Comparison of ENCODE assay signal across 14 cellular contexts in the genomic region with DNA sequence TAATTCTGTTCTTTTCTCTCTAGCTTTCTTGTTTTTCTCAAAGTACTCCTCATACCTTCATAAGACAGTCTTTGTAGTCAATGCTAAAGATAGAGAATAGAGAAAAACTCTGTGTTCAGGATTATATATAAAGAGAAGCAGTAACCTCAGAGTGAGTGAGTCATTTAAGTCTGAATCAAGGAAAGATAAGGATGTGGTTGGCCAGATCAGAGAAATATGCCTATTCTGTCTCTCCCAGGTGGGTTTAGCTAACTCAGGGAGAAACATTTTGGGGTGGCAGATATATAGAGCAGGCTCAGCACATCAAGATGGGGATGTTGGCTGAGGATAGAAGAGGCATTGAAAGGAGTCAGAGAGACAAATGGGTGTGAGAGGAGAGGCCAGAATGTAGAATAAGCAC. TPM values are rescaled to one million over a fixed set of nuclear protein-coding genes. Genes with fewer than 3 reads are reported as not detected.
DNase-seq lines count a peak whose midpoint lies in the region; ATAC-seq and TF ChIP-seq lines count a peak whose summit lies in the region.
"Had no signal": no experiment of that assay in that cellular context is flagged by ENCODE, and none has a peak within 500 bp of the region (broad histone marks: within the 10 kb centered on the region; RNA-seq: fewer than 3 reads in every experiment).

No MANE protein-coding gene starts in this region.

- no peak overlapping the region for H3K4me2 ChIP-seq in mesendoderm (ENCODE audit: low read length)

- H2BK120ac ChIP-seq in mesendoderm (ENCODE audit: low read depth, low read length), result no peak overlapping the region

- intact Hi-C loops in activated CD8-positive, alpha-beta T cell treated with anti-CD3 and anti-CD28 coated beads for 36 hours (cut with micrococcal nuclease), result no loop called here
- intact Hi-C loops in psoas muscle (cut with DNase I), result no loop called here

- H3K4me1 ChIP-seq in mesendoderm (ENCODE audit: control insufficient read depth, low read depth, low read length), result no peaks in the 10 kb centered on the region
- H3K4me1 ChIP-seq in psoas muscle, result no peaks in the 10 kb centered on the region
- H3K4me1 ChIP-seq: BE2C, breast epithelium had no signal

- no peaks in the 10 kb centered on the region for H3K27me3 Mint-ChIP-seq in activated CD8-positive, alpha-beta T cell treated with anti-CD3 and anti-CD28 coated beads for 36 hours
- H3K27me3 Mint-ChIP-seq: activated B cell treated with CpG ODN at 0.5 μM for 24 hours, naive B cell had no signal

- no peaks in the 10 kb centered on the region for H3K9me3 Mint-ChIP-seq in activated CD8-positive, alpha-beta T cell treated with anti-CD3 and anti-CD28 coated beads for 36 hours
- H3K9me3 Mint-ChIP-seq: activated B cell treated with CpG ODN at 0.5 μM for 24 hours, naive B cell had no signal

- in situ Hi-C loops in ACHN (cut with HindIII; ENCODE audit: low pct_ligation_motif_present, low pct_unique_long_range_greater_than_20kb, low sequenced_read_pairs), result no loop called here

- no peak overlapping the region for H2BK15ac ChIP-seq in mesendoderm (replicated peaks; ENCODE audit: low read depth)

- H3K23ac ChIP-seq in mesendoderm (ENCODE audit: low read length), result no peak overlapping the region

- no peaks in the 10 kb centered on the region for H3K9me3 ChIP-seq in psoas muscle
- H3K9me3 ChIP-seq: BE2C, breast epithelium had no signal

- H3K79me2 ChIP-seq in mesendoderm (ENCODE audit: control insufficient read depth, insufficient read depth, low read length), result peaks cover 5% of the 10 kb centered on the region

- H3K56ac ChIP-seq in mesendoderm (ENCODE audit: low read length), result no peak overlapping the region

- DNase-seq in ACHN (peak; percentile 19), Kasumi-1 (lab: John Stamatoyannopoulos, UW) (no peak), GM20000 (ENCODE audit: low spot score) (no peak), mesendoderm (no peak), psoas muscle (no peak)
- DNase-seq in activated CD8-positive, alpha-beta T cell treated with anti-CD3 and anti-CD28 coated beads for 36 hours, result no peak
- DNase-seq: activated B cell treated with CpG ODN at 0.5 μM for 24 hours, BE2C, head of caudate nucleus, KBM-7, naive B cell had no signal

- H3K4me3 Mint-ChIP-seq in activated CD8-positive, alpha-beta T cell treated with anti-CD3 and anti-CD28 coated beads for 36 hours, result no peak overlapping the region
- H3K4me3 Mint-ChIP-seq: activated B cell treated with CpG ODN at 0.5 μM for 24 hours, naive B cell had no signal

- H3K27me3 ChIP-seq in mesendoderm (ENCODE audit: insufficient read depth, low read length, poor library complexity) (no peaks in the 10 kb centered on the region), psoas muscle (ENCODE audit: insufficient read depth in 3 of 3, low read length in 2 of 3) (no peaks in the 10 kb centered on the region)
- H3K27me3 ChIP-seq: BE2C, breast epithelium had no signal

- H2BK5ac ChIP-seq in mesendoderm (ENCODE audit: low read length), result no peak overlapping the region

- peak; percentile 80 for ATAC-seq in GM19395 (IDR thresholded peaks at IDR 0.05; ENCODE audit: unreplicated experiment)
- peak; percentile 85 for ATAC-seq in HG03064 (IDR thresholded peaks at IDR 0.05; ENCODE audit: low read depth, unreplicated experiment)
- ATAC-seq in activated CD8-positive, alpha-beta T cell treated with anti-CD3 and anti-CD28 coated beads for 36 hours, result peak; percentile 69
- no peak for ATAC-seq in psoas muscle

- CTCF ChIA-PET in activated CD8-positive, alpha-beta T cell treated with anti-CD3 and anti-CD28 coated beads for 36 hours (lab: Charles Lee), result interaction anchor here (1.1 kb wide), 1 partner anchor 14 kb away, joined by 3 read pairs; no protein-coding TSS in a partner anchor

- H2AK5ac ChIP-seq in mesendoderm (ENCODE audit: low read length), result no peak overlapping the region

- H4K5ac ChIP-seq in mesendoderm (ENCODE audit: low read length), result no peak overlapping the region

- H3K36me3 ChIP-seq in mesendoderm (ENCODE audit: control insufficient read depth, insufficient read depth, low read length) (peaks cover 2% of the 10 kb centered on the region), psoas muscle (ENCODE audit: insufficient read depth in 1 of 2, low read depth in 1 of 2) (peaks cover 4 to 29% of the 10 kb centered on the region in 2 donors)
- H3K36me3 ChIP-seq: breast epithelium had no signal

- H3K4me3 ChIP-seq in mesendoderm (ENCODE audit: low read length), result no peak overlapping the region
- no peak overlapping the region for H3K4me3 ChIP-seq in psoas muscle
- H3K4me3 ChIP-seq: breast epithelium had no signal

- H3K9ac ChIP-seq in mesendoderm (ENCODE audit: low read length), result no peak overlapping the region

- H3K27ac ChIP-seq in mesendoderm (ENCODE audit: low read depth, low read length), result no peak overlapping the region
- H3K27ac ChIP-seq in psoas muscle, result no peak overlapping the region
- H3K27ac ChIP-seq: breast epithelium had no signal

- peaks cover 8% of the 10 kb centered on the region for H3K79me1 ChIP-seq in mesendoderm (ENCODE audit: low read length)

- peaks cover 15% of the 10 kb centered on the region for H3K36me3 Mint-ChIP-seq in activated CD8-positive, alpha-beta T cell treated with anti-CD3 and anti-CD28 coated beads for 36 hours (ENCODE audit: low read depth)
- H3K36me3 Mint-ChIP-seq: naive B cell had no signal

- no peak for TF ChIP-seq CTCF in activated CD8-positive, alpha-beta T cell treated with anti-CD3 and anti-CD28 coated beads for 36 hours (IDR thresholded peaks at IDR 0.05)
- TF ChIP-seq CTCF in GM20000 (IDR thresholded peaks at IDR 0.05; ENCODE audit: extremely low read depth, missing control alignments), result no peak
- no peak for TF ChIP-seq CTCF in psoas muscle (IDR thresholded peaks at IDR 0.05)

- H4K8ac ChIP-seq in mesendoderm (ENCODE audit: low read depth, low read length), result no peak overlapping the region

- H3K4ac ChIP-seq in mesendoderm (ENCODE audit: low read depth, low read length), result no peak overlapping the region

- no peak overlapping the region for H3K18ac ChIP-seq in mesendoderm (ENCODE audit: low read length)

- peaks cover 10% of the 10 kb centered on the region for H3K4me1 Mint-ChIP-seq in activated CD8-positive, alpha-beta T cell treated with anti-CD3 and anti-CD28 coated beads for 36 hours (ENCODE audit: low read depth)
- H3K4me1 Mint-ChIP-seq: activated B cell treated with CpG ODN at 0.5 μM for 24 hours had no signal

- POLR2A ChIA-PET in activated CD8-positive, alpha-beta T cell treated with anti-CD3 and anti-CD28 coated beads for 36 hours (lab: Charles Lee), result no interaction called here

- H3K27ac Mint-ChIP-seq in activated CD8-positive, alpha-beta T cell treated with anti-CD3 and anti-CD28 coated beads for 36 hours, result no peak overlapping the region
- H3K27ac Mint-ChIP-seq: activated B cell treated with CpG ODN at 0.5 μM for 24 hours had no signal

RNA-seq across cellular contexts. Expression of a gene that starts 31.4 kb away (rescaled TPM):
- total RNA-seq in activated CD8-positive, alpha-beta T cell treated with anti-CD3 and anti-CD28 coated beads for 36 hours, result 10 to 100 TPM; 25.2 to 25.9 TPM
- 52.6 TPM for polyA plus RNA-seq in mesendoderm (2013, experiment 1 of 2)
- polyA plus RNA-seq in mesendoderm (2013, experiment 2 of 2), result 50.0 TPM
- total RNA-seq in psoas muscle, result 10 to 100 TPM; 11.3 to 16.1 (median 12.8) TPM
- 10 to 100 TPM in 1 of 3 donors, 1 to 10 TPM in 2; 5.0 to 19.8 (median 7.9) TPM for polyA plus RNA-seq in psoas muscle

RNA-seq across cellular contexts. Expression of a gene that starts 31.6 kb away (rescaled TPM):
- total RNA-seq in activated CD8-positive, alpha-beta T cell treated with anti-CD3 and anti-CD28 coated beads for 36 hours, result 10 to 100 TPM; 28.8 to 37.1 TPM
- polyA plus RNA-seq in mesendoderm (2013, experiment 1 of 2), result 13.0 TPM
- polyA plus RNA-seq in mesendoderm (2013, experiment 2 of 2), result 13.8 TPM
- 10 to 100 TPM; 21.0 to 34.0 (median 27.6) TPM for total RNA-seq in psoas muscle
- 10 to 100 TPM; 10.3 to 23.0 (median 19.9) TPM for polyA plus RNA-seq in psoas muscle

Comparison
In these comparisons a context has a peak if more than half of its experiments do, and no peak if none do; other contexts are left out.
1. ATAC-seq: peak in GM19395 (single experiment), HG03064 (single experiment) and activated CD8-positive, alpha-beta T cell treated with anti-CD3 and anti-CD28 coated beads for 36 hours (single experiment); none in psoas muscle (0 of 4).